10 cellular contexts compared by ENCODE assay signal in genomic region chr2:65032016-65032975, GRCh38. TPM values are rescaled to one million over a fixed set of nuclear protein-coding genes. Genes with fewer than 3 reads are reported as not detected.
DNase-seq lines count a peak whose midpoint lies in the region; ATAC-seq and TF ChIP-seq lines count a peak whose summit lies in the region.
"Had no signal": no experiment of that assay in that cellular context is flagged by ENCODE, and none has a peak within 500 bp of the region (broad histone marks: within the 10 kb centered on the region; RNA-seq: fewer than 3 reads in every experiment).

No MANE protein-coding gene starts in this region.

- H3K27ac ChIP-seq in neural progenitor cell = no peak overlapping the region

- peak overlapping the region; percentile 42 for H3K4me3 Mint-ChIP-seq in activated naive CD8-positive, alpha-beta T cell treated with anti-CD3 and anti-CD28 coated beads, Interleukin-2, amount 10 ng/mL, durations not matched to agents 7 days and 5 days
- H3K4me3 Mint-ChIP-seq in neural progenitor cell = no peak overlapping the region
- H3K4me3 Mint-ChIP-seq: activated CD4-positive, alpha-beta memory T cell treated with anti-CD3 and anti-CD28 coated beads, Interleukin-2, amount 10 ng/mL, durations not matched to agents 7 days and 5 days; dendritic cell treated with granulocyte-macrophage colony-stimulating factor and Interleukin-4, amounts not matched to agents 40 ng/mL and 50 ng/mL, for 4 days had no signal

- no peak overlapping the region for H2AFZ ChIP-seq in neural progenitor cell (replicated peaks)

- peaks cover 9% of the 10 kb centered on the region for H3K4me1 ChIP-seq in neural progenitor cell

- H3K4me3 ChIP-seq in GM12865 (ENCODE audit: low read depth, low read length) (peak overlapping the region; percentile 29), neural progenitor cell (no peak overlapping the region)

- H3K36me3 Mint-ChIP-seq in activated naive CD8-positive, alpha-beta T cell treated with anti-CD3 and anti-CD28 coated beads, Interleukin-2, amount 10 ng/mL, durations not matched to agents 7 days and 5 days = no peaks in the 10 kb centered on the region
- no peaks in the 10 kb centered on the region for H3K36me3 Mint-ChIP-seq in neural progenitor cell

- H3K9ac ChIP-seq in neural progenitor cell = no peak overlapping the region

- H3K4me2 ChIP-seq in neural progenitor cell = peak overlapping the region; percentile 1

- no peaks in the 10 kb centered on the region for H3K9me3 ChIP-seq in neural progenitor cell (ENCODE audit: low read depth)
- H3K9me3 ChIP-seq: upper lobe of left lung had no signal

- H3K9me3 Mint-ChIP-seq in activated naive CD8-positive, alpha-beta T cell treated with anti-CD3 and anti-CD28 coated beads, Interleukin-2, amount 10 ng/mL, durations not matched to agents 7 days and 5 days = no peaks in the 10 kb centered on the region
- H3K9me3 Mint-ChIP-seq in neural progenitor cell = no peaks in the 10 kb centered on the region
- H3K9me3 Mint-ChIP-seq: activated CD4-positive, alpha-beta memory T cell treated with anti-CD3 and anti-CD28 coated beads, Interleukin-2, amount 10 ng/mL, durations not matched to agents 7 days and 5 days; dendritic cell treated with granulocyte-macrophage colony-stimulating factor and Interleukin-4, amounts not matched to agents 40 ng/mL and 50 ng/mL, for 4 days had no signal

- peak overlapping the region; percentile 25 for H3K27ac Mint-ChIP-seq in activated naive CD8-positive, alpha-beta T cell treated with anti-CD3 and anti-CD28 coated beads, Interleukin-2, amount 10 ng/mL, durations not matched to agents 7 days and 5 days
- H3K27ac Mint-ChIP-seq in neural progenitor cell = no peak overlapping the region
- H3K27ac Mint-ChIP-seq: activated CD4-positive, alpha-beta memory T cell treated with anti-CD3 and anti-CD28 coated beads, Interleukin-2, amount 10 ng/mL, durations not matched to agents 7 days and 5 days; dendritic cell treated with granulocyte-macrophage colony-stimulating factor and Interleukin-4, amounts not matched to agents 40 ng/mL and 50 ng/mL, for 4 days had no signal

- no peak for TF ChIP-seq CTCF in GM12865 (IDR thresholded peaks at IDR 0.05; ENCODE audit: insufficient read depth, low read depth, low read length, missing control alignments)
- no peak for TF ChIP-seq CTCF in neural progenitor cell (IDR thresholded peaks at IDR 0.05)

- H4K20me1 ChIP-seq in neural progenitor cell (ENCODE audit: low read depth) = no peaks in the 10 kb centered on the region

- DNase-seq in GM12865 (ENCODE audit: low read depth) = peak; percentile 33
- DNase-seq in activated naive CD8-positive, alpha-beta T cell treated with anti-CD3 and anti-CD28 coated beads, Interleukin-2, amount 10 ng/mL, durations not matched to agents 7 days and 5 days = no peak
- no peak for DNase-seq in neural progenitor cell (ENCODE audit: low spot score)
- no peak for DNase-seq in ecto neural progenitor cell (ENCODE audit: low spot score)
- no peak for DNase-seq in MV-4-11 (lab: John Stamatoyannopoulos, UW)
- DNase-seq: activated CD4-positive, alpha-beta memory T cell treated with anti-CD3 and anti-CD28 coated beads, Interleukin-2, amount 10 ng/mL, durations not matched to agents 7 days and 5 days had no signal

- POLR2A ChIA-PET in activated naive CD8-positive, alpha-beta T cell treated with anti-CD3 and anti-CD28 coated beads, Interleukin-2, amount 10 ng/mL, durations not matched to agents 7 days and 5 days (lab: Charles Lee) = interaction anchor here (0.8 to 1.4 kb wide), 3 partner anchors 40 to 115 kb away, joined by 3 to 4 read pairs (median 3); no protein-coding TSS in a partner anchor

- no peaks in the 10 kb centered on the region for H3K79me2 ChIP-seq in neural progenitor cell (ENCODE audit: low read depth)

- peaks cover 20% of the 10 kb centered on the region for H3K4me1 Mint-ChIP-seq in activated naive CD8-positive, alpha-beta T cell treated with anti-CD3 and anti-CD28 coated beads, Interleukin-2, amount 10 ng/mL, durations not matched to agents 7 days and 5 days
- peaks cover 4% of the 10 kb centered on the region for H3K4me1 Mint-ChIP-seq in neural progenitor cell

- H3F3A ChIP-seq in neural progenitor cell (ENCODE audit: low read depth) = no peaks in the 10 kb centered on the region

- H3K36me3 ChIP-seq in neural progenitor cell = no peaks in the 10 kb centered on the region
- H3K36me3 ChIP-seq: upper lobe of left lung had no signal

- no peaks in the 10 kb centered on the region for H3K27me3 Mint-ChIP-seq in activated naive CD8-positive, alpha-beta T cell treated with anti-CD3 and anti-CD28 coated beads, Interleukin-2, amount 10 ng/mL, durations not matched to agents 7 days and 5 days
- peaks cover 2% of the 10 kb centered on the region for H3K27me3 Mint-ChIP-seq in neural progenitor cell (ENCODE audit: insufficient read depth, low read depth)
- H3K27me3 Mint-ChIP-seq: activated CD4-positive, alpha-beta memory T cell treated with anti-CD3 and anti-CD28 coated beads, Interleukin-2, amount 10 ng/mL, durations not matched to agents 7 days and 5 days; dendritic cell treated with granulocyte-macrophage colony-stimulating factor and Interleukin-4, amounts not matched to agents 40 ng/mL and 50 ng/mL, for 4 days had no signal

- no peaks in the 10 kb centered on the region for H3K27me3 ChIP-seq in neural progenitor cell
- H3K27me3 ChIP-seq: upper lobe of left lung had no signal

- ATAC-seq in HG02943 (IDR thresholded peaks at IDR 0.05; ENCODE audit: low read depth, unreplicated experiment) = peak; percentile 26
- peak; percentile 45 for ATAC-seq in activated naive CD8-positive, alpha-beta T cell treated with anti-CD3 and anti-CD28 coated beads, Interleukin-2, amount 10 ng/mL, durations not matched to agents 7 days and 5 days (ENCODE audit: low read depth)
- no peak for ATAC-seq in GM21717 (IDR thresholded peaks at IDR 0.05; ENCODE audit: unreplicated experiment)

RNA-seq across cellular contexts. Expression of gene CEP68, which starts 23.9 kb away (rescaled TPM):
- 10 to 100 TPM; 20.9 to 22.8 TPM for total RNA-seq in activated naive CD8-positive, alpha-beta T cell treated with anti-CD3 and anti-CD28 coated beads, Interleukin-2, amount 10 ng/mL, durations not matched to agents 7 days and 5 days
- total RNA-seq in neural progenitor cell (ENCODE audit: low replicate concordance) = 33.3 and 36.2 TPM in 2 replicates

RNA-seq across cellular contexts. Expression of gene SLC1A4, which starts 43.1 kb away (rescaled TPM):
- 10 to 100 TPM; 26.8 to 27.0 TPM for total RNA-seq in activated naive CD8-positive, alpha-beta T cell treated with anti-CD3 and anti-CD28 coated beads, Interleukin-2, amount 10 ng/mL, durations not matched to agents 7 days and 5 days
- total RNA-seq in neural progenitor cell (ENCODE audit: low replicate concordance) = 1.3 and 1.8 TPM in 2 replicates

Comparison
In these comparisons a context has a peak if more than half of its experiments do, and no peak if none do; other contexts are left out.
1. RNA of gene SLC1A4, which starts 43.1 kb away (total RNA-seq): 26.8 to 27.0 TPM in activated naive CD8-positive, alpha-beta T cell treated with anti-CD3 and anti-CD28 coated beads, Interleukin-2, amount 10 ng/mL, durations not matched to agents 7 days and 5 days; 1.3 to 1.8 TPM in neural progenitor cell; every median in the first group is over 10 times any median in the second.